In genomic region chr5:145826869-145827268, GRCh38 we compare ENCODE assay signal across 32 cellular contexts. TPM values are rescaled to one million over a fixed set of nuclear protein-coding genes. Genes with fewer than 3 reads are reported as not detected.
"Had no signal": no experiment of that assay in that cellular context is flagged by ENCODE, and none has a peak within 500 bp of the region (broad histone marks: within the 10 kb centered on the region; RNA-seq: fewer than 3 reads in every experiment).

No MANE protein-coding gene starts in this region.

- ATAC-seq: activated naive CD4-positive, alpha-beta T cell treated with anti-CD3 and anti-CD28 coated beads, Interleukin-2, amount 50 U/mL, for 72 hours; activated T-cell treated with anti-CD3 and anti-CD28 coated beads, Interleukin-2, amount 50 U/mL, for 4 hours; body of pancreas; Panc1 had no signal

- DNase-seq: activated B cell treated with CpG ODN at 0.5 μM for 24 hours; activated CD4-positive, alpha-beta memory T cell treated with anti-CD3 and anti-CD28 coated beads for 36 hours; activated CD4-positive, alpha-beta T cell treated with anti-CD3 and anti-CD28 coated beads for 4 hours; activated CD4-positive, alpha-beta T cell treated with anti-CD3 and anti-CD28 coated beads, Interleukin-2, amount 50 U/mL, for 1 hour; activated CD4-positive, CD25-positive, alpha-beta regulatory T cell treated with anti-CD3 and anti-CD28 coated beads, Interleukin-2, amount 50 U/mL, for 72 hours; activated CD8-positive, alpha-beta memory T cell treated with anti-CD3 and anti-CD28 coated beads, Interleukin-2, amount 50 U/mL, for 4 hours; activated gamma-delta T cell treated with Interleukin-2 at 50 U/mL for 16 hours; activated naive CD4-positive, alpha-beta T cell treated with anti-CD3 and anti-CD28 coated beads for 36 hours; activated T-cell treated with anti-CD3 and anti-CD28 coated beads for 4 hours; activated T-cell treated with anti-CD3 and anti-CD28 coated beads, Interleukin-2, amount 50 U/mL, for 4 hours; adrenal gland; body of pancreas; NCI-H1105; NCI-H1417 treated with DMSO at 0.1 percent for 48 hours; NCI-H187 treated with DMSO at 0.1 percent for 48 hours; NCI-H2081; NCI-H345; NCI-H524 treated with DMSO at 0.1 percent for 48 hours; NCI-H748 treated with DMSO at 0.1 percent for 48 hours; SJCRH30; SK-N-SH had no signal

- H3K27ac ChIP-seq: adrenal gland, body of pancreas, breast epithelium, SJCRH30 had no signal

- H3K4me3 ChIP-seq: adrenal gland, body of pancreas, breast epithelium, SJCRH30 had no signal

- H3K4me3 Mint-ChIP-seq: activated B cell treated with CpG ODN at 0.5 μM for 24 hours; activated CD4-positive, alpha-beta memory T cell treated with anti-CD3 and anti-CD28 coated beads for 36 hours; activated naive CD4-positive, alpha-beta T cell treated with anti-CD3 and anti-CD28 coated beads for 36 hours; activated T-cell treated with anti-CD3 and anti-CD28 coated beads, Interleukin-2, amount 50 U/mL, for 4 hours; activated T-helper 1 cell treated with anti-CD3 and anti-CD28 coated beads, Interleukin-12 subunit alpha, Interleukin-12 subunit beta, Interleukin-2, Interleukin-4 antibody, amounts not matched to agents 30 ng/mL and 10 ng/mL and 1 ng/mL, durations not matched to agents 14 hours and 24 hours and 36 hours; T-helper 1 cell treated with Interleukin-12 subunit alpha and Interleukin-12 subunit beta and Interleukin-4 antibody, amounts not matched to agents 30 μg/mL and 1 μg/mL, for 36 hours; T-helper 2 cell treated with Interferon-gamma antibody and Interleukin-4, amounts not matched to agents 5 μg/mL and 100 μg/mL, for 36 hours had no signal

- H3K27me3 Mint-ChIP-seq: activated B cell treated with CpG ODN at 0.5 μM for 24 hours; activated CD4-positive, alpha-beta memory T cell treated with anti-CD3 and anti-CD28 coated beads for 36 hours had no signal

- FAIRE-seq: astrocyte had no signal

- H3K4me1 ChIP-seq: SJCRH30 had no signal

- H3K4me1 Mint-ChIP-seq: activated B cell treated with CpG ODN at 0.5 μM for 24 hours had no signal

- H3K4me2 ChIP-seq: SK-N-SH had no signal

- H3K9me2 ChIP-seq: SK-N-SH had no signal

- H3K9me3 ChIP-seq: adrenal gland, body of pancreas, breast epithelium, SJCRH30, SK-N-SH had no signal

- H3K27me3 ChIP-seq: adrenal gland, body of pancreas, breast epithelium, SJCRH30 had no signal

- H3K9ac ChIP-seq: SK-N-SH had no signal

- H3K36me3 ChIP-seq: adrenal gland, breast epithelium, SJCRH30 had no signal

- H3K36me3 Mint-ChIP-seq: activated CD4-positive, alpha-beta memory T cell treated with anti-CD3 and anti-CD28 coated beads for 36 hours; activated naive CD4-positive, alpha-beta T cell treated with anti-CD3 and anti-CD28 coated beads, Interleukin-2, amount 50 U/mL, for 72 hours had no signal

- H3K9me3 Mint-ChIP-seq: activated B cell treated with CpG ODN at 0.5 μM for 24 hours; activated CD4-positive, alpha-beta memory T cell treated with anti-CD3 and anti-CD28 coated beads for 36 hours; activated naive CD4-positive, alpha-beta T cell treated with anti-CD3 and anti-CD28 coated beads for 36 hours; activated naive CD4-positive, alpha-beta T cell treated with anti-CD3 and anti-CD28 coated beads, Interleukin-2, amount 50 U/mL, for 72 hours; activated T-cell treated with anti-CD3 and anti-CD28 coated beads, Interleukin-2, amount 50 U/mL, for 4 hours; activated T-helper 1 cell treated with anti-CD3 and anti-CD28 coated beads, Interleukin-12 subunit alpha, Interleukin-12 subunit beta, Interleukin-2, Interleukin-4 antibody, amounts not matched to agents 30 ng/mL and 10 ng/mL and 1 ng/mL, durations not matched to agents 14 hours and 24 hours and 36 hours; T-helper 1 cell treated with Interleukin-12 subunit alpha and Interleukin-12 subunit beta and Interleukin-4 antibody, amounts not matched to agents 30 μg/mL and 1 μg/mL, for 36 hours; T-helper 2 cell treated with Interferon-gamma antibody and Interleukin-4, amounts not matched to agents 5 μg/mL and 100 μg/mL, for 36 hours had no signal

- H3K27ac Mint-ChIP-seq: activated B cell treated with CpG ODN at 0.5 μM for 24 hours; activated CD4-positive, alpha-beta memory T cell treated with anti-CD3 and anti-CD28 coated beads for 36 hours; activated naive CD4-positive, alpha-beta T cell treated with anti-CD3 and anti-CD28 coated beads for 36 hours; activated naive CD4-positive, alpha-beta T cell treated with anti-CD3 and anti-CD28 coated beads, Interleukin-2, amount 50 U/mL, for 72 hours; activated T-helper 1 cell treated with anti-CD3 and anti-CD28 coated beads, Interleukin-12 subunit alpha, Interleukin-12 subunit beta, Interleukin-2, Interleukin-4 antibody, amounts not matched to agents 30 ng/mL and 10 ng/mL and 1 ng/mL, durations not matched to agents 14 hours and 24 hours and 36 hours; T-helper 1 cell treated with Interleukin-12 subunit alpha and Interleukin-12 subunit beta and Interleukin-4 antibody, amounts not matched to agents 30 μg/mL and 1 μg/mL, for 36 hours; T-helper 2 cell treated with Interferon-gamma antibody and Interleukin-4, amounts not matched to agents 5 μg/mL and 100 μg/mL, for 36 hours had no signal

RNA-seq across cellular contexts. Expression of gene GRXCR2, which starts 45.9 kb away (rescaled TPM):
- total RNA-seq: activated B cell treated with CpG ODN at 0.5 μM for 24 hours; activated CD4-positive, alpha-beta memory T cell treated with anti-CD3 and anti-CD28 coated beads for 36 hours; activated naive CD4-positive, alpha-beta T cell treated with anti-CD3 and anti-CD28 coated beads for 36 hours; activated naive CD4-positive, alpha-beta T cell treated with anti-CD3 and anti-CD28 coated beads, Interleukin-2, amount 50 U/mL, for 72 hours; activated T-cell treated with anti-CD3 and anti-CD28 coated beads, Interleukin-2, amount 50 U/mL, for 4 hours; activated T-helper 1 cell treated with anti-CD3 and anti-CD28 coated beads, Interleukin-12 subunit alpha, Interleukin-12 subunit beta, Interleukin-2, Interleukin-4 antibody, amounts not matched to agents 30 ng/mL and 10 ng/mL and 1 ng/mL, durations not matched to agents 14 hours and 24 hours and 36 hours; adrenal gland; astrocyte; body of pancreas; LHCN-M2; M059J; NCI-H460; RPMI7951; SJCRH30 had no signal
- polyA plus RNA-seq: adrenal gland, SK-N-SH had no signal
